In the genomic region with DNA sequence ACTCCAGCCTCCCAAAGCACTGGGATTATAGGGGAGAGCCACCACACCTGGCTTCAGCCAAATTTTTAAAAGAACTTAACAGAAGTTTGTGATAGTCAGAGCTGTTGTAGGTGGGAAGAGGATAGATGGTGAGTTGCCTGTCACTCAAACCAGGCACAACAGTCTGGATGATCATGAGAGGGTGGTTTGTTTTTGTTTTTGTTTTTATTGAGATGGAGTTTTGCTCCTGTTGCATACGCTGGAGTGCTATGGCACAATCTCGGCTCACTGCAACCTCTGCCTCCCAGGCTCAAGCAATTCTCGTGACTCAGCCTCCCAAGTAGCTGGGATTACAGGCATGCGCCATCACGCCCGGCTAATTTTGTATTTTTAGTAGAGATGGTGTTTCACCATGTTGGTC, we compare ENCODE assay signal across 1 cellular context.
A peak's percentile ranks its signal among the peaks of the same experiment; 100 is the strongest.
TF ChIP-seq lines count a peak whose summit lies in the region.

No MANE protein-coding gene starts in this region.

TF ChIP-seq in GM12878, 131 proteins besides CTCF, POLR2A, EP300 and RAD21:
- TF ChIP-seq, protein P1, sequence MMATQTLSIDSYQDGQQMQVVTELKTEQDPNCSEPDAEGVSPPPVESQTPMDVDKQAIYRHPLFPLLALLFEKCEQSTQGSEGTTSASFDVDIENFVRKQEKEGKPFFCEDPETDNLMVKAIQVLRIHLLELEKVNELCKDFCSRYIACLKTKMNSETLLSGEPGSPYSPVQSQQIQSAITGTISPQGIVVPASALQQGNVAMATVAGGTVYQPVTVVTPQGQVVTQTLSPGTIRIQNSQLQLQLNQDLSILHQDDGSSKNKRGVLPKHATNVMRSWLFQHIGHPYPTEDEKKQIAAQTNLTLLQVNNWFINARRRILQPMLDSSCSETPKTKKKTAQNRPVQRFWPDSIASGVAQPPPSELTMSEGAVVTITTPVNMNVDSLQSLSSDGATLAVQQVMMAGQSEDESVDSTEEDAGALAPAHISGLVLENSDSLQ (IDR thresholded peaks at IDR 0.05) = peak; percentile 73
